Comparison of ENCODE assay signal across 1 cellular context in genomic region chr2:231396058-231396821, GRCh38.
TF ChIP-seq lines count a peak whose summit lies in the region.

No MANE protein-coding gene starts in this region.

TF ChIP-seq in WTC11, 78 proteins besides CTCF, POLR2A, EP300 and RAD21 (continued from another document):
- TF ChIP-seq ZNF281 (CRISPR knock-in tag; IDR thresholded peaks at IDR 0.05) = no peak
